Comparison of ENCODE assay signal across 1 cellular context in genomic region chr11:66848671-66849500, GRCh38.
TF ChIP-seq lines count a peak whose summit lies in the region.

No MANE protein-coding gene starts in this region.

TF ChIP-seq in GM12878, 131 proteins besides CTCF, POLR2A, EP300 and RAD21:
- TF ChIP-seq RFX5 (IDR thresholded peaks at IDR 0.05; ENCODE audit: low read depth, low read length) (no peak), ETV6 (conservative IDR thresholded peaks at IDR 0.05 in 1 of 2, IDR thresholded peaks at IDR 0.05 in 1 of 2; ENCODE audit: borderline replicate concordance in 1 of 2, low read depth in 1 of 2) (no peak), CUX1 (IDR thresholded peaks at IDR 0.05; ENCODE audit: insufficient replicate concordance, low read depth, low read length) (no peak), FOXM1 (IDR thresholded peaks at IDR 0.05; ENCODE audit: low read depth, low read length) (no peak), NFXL1 (IDR thresholded peaks at IDR 0.05; ENCODE audit: borderline replicate concordance) (no peak), KLF5 (IDR thresholded peaks at IDR 0.05; ENCODE audit: partially characterized antibody) (no peak), BMI1 (IDR thresholded peaks at IDR 0.05; ENCODE audit: borderline replicate concordance) (no peak), YBX1 (IDR thresholded peaks at IDR 0.05) (no peak)
